Comparison of ENCODE assay signal across 1 cellular context in the genomic region with DNA sequence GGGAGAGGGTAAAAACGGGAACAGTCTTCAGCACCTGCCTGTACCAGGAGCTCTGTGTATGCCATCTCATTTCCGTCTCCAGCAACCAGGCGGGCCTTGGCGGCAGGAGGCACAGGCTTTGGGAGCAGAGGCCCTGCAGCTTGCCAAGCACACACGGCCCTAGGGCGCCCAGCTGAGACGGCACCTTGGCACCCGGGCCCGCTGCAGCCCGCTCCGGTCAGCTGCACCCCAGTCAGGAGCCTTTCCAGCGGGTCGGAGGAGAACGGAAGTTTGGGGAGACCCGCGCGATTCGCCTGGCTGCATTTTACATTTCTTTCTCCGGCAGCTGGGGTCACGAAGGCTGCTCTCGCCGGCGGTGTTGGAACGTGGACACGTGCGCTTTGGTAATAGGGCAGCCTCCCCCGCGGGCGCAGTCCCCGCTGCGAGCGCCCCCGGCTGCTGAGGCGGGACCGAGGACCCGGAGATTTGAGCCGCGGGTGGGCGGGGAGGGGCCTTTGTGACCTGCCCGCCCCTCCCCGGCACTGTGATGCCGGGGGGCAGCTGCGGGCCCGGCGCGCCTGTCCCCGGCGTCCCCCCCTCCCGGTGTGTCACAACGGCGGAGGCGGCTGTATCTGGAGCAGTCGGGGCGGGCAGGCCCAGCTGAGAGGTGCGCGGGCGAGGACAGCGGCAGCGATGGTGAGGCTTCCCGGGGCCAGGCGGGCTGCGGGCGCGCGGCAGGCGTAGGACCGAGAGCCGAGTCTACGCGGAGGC.
TF ChIP-seq lines count a peak whose summit lies in the region.

A gene (plus strand): TSS at position 616 of the 750 bp plus-strand sequence. CDS start 57 bp downstream, at position 673.

TF ChIP-seq in HEK293, 187 proteins besides CTCF, POLR2A, EP300 and RAD21 (continued from another document):
- TF ChIP-seq GFI1B (tag by site-specific recombination; IDR thresholded peaks at IDR 0.05) (no peak), ZNF626 (tag by site-specific recombination; IDR thresholded peaks at IDR 0.05) (no peak), ZNF76 (tag by site-specific recombination; IDR thresholded peaks at IDR 0.05; ENCODE audit: borderline replicate concordance, low read depth) (no peak), ZSCAN23 (tag by site-specific recombination; IDR thresholded peaks at IDR 0.05) (no peak), ZNF324 (tag by site-specific recombination; IDR thresholded peaks at IDR 0.05) (no peak), PRDM1 (tag by site-specific recombination; IDR thresholded peaks at IDR 0.05) (no peak), ZNF214 (tag by site-specific recombination; IDR thresholded peaks at IDR 0.05; ENCODE audit: borderline replicate concordance) (no peak), ZNF529 (tag by site-specific recombination; IDR thresholded peaks at IDR 0.05; ENCODE audit: insufficient replicate concordance) (no peak), ZFHX2 (tag by site-specific recombination; conservative IDR thresholded peaks at IDR 0.05) (peak; percentile 85), ZNF501 (tag by site-specific recombination; IDR thresholded peaks at IDR 0.05) (no peak)
